In the genomic region with DNA sequence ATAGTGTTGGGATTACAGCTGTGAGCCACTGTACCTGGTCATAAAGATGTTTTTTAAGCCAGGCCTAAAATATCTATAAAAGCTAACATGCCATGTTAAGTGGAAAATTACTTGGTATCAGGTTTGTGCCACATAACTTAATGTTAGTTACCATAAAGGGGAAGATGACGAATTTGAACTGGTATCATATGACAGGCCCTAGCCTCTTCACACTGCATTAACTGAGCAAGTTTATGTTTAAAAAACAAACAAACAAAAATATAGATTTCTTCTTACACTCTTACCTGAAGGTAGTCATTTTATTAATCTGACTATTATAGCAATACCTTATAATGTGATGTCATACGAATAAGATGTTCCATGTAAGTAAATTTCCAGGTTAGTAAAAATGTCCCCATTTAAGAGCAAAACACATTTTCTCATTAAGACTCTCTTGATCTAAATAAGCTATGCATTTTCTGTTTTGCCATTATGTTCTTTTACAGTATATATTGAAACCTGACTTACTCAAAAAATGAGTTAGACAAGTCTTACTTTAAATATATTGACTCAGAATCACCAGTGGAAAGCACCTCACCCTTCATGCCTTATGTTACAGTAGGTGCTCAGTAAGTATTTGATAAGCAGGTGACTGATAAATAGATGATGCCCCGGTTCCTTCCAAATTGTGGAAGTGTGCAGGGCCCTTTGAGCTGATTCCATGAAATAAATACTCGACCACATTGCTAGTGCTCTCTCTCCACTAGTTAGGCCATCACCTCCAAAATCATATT, we compare ENCODE assay signal across 1 cellular context.
TF ChIP-seq lines count a peak whose summit lies in the region.

No MANE protein-coding gene starts in this region.

TF ChIP-seq in HEK293, 187 proteins besides CTCF, POLR2A, EP300 and RAD21 (continued from another document):
- TF ChIP-seq, protein P1, sequence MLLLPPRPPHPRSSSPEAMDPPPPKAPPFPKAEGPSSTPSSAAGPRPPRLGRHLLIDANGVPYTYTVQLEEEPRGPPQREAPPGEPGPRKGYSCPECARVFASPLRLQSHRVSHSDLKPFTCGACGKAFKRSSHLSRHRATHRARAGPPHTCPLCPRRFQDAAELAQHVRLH (tag by site-specific recombination; IDR thresholded peaks at IDR 0.05), result no peak
- TF ChIP-seq HOXC10 (CRISPR knock-in tag; IDR thresholded peaks at IDR 0.05), result no peak
- no peak for TF ChIP-seq ZBTB21 (tag by site-specific recombination; IDR thresholded peaks at IDR 0.05)
- TF ChIP-seq ZNF23 (tag by site-specific recombination; IDR thresholded peaks at IDR 0.05; ENCODE audit: borderline replicate concordance), result no peak
- no peak for TF ChIP-seq HOXD13 (CRISPR knock-in tag; IDR thresholded peaks at IDR 0.05; ENCODE audit: borderline replicate concordance)
- TF ChIP-seq OSR2 (tag by site-specific recombination; IDR thresholded peaks at IDR 0.05), result peak; percentile 77
- TF ChIP-seq FEZF1 (tag by site-specific recombination; IDR thresholded peaks at IDR 0.05), result peak; percentile 52
- TF ChIP-seq KLF10 (tag by site-specific recombination; IDR thresholded peaks at IDR 0.05), result no peak
- TF ChIP-seq ZSCAN23 (tag by site-specific recombination; IDR thresholded peaks at IDR 0.05), result no peak
- TF ChIP-seq, protein P2, sequence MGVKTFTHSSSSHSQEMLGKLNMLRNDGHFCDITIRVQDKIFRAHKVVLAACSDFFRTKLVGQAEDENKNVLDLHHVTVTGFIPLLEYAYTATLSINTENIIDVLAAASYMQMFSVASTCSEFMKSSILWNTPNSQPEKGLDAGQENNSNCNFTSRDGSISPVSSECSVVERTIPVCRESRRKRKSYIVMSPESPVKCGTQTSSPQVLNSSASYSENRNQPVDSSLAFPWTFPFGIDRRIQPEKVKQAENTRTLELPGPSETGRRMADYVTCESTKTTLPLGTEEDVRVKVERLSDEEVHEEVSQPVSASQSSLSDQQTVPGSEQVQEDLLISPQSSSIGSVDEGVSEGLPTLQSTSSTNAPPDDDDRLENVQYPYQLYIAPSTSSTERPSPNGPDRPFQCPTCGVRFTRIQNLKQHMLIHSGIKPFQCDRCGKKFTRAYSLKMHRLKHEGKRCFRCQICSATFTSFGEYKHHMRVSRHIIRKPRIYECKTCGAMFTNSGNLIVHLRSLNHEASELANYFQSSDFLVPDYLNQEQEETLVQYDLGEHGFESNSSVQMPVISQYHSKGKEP (tag by site-specific recombination; IDR thresholded peaks at IDR 0.05), result peak; percentile 47; the same call in 1 of the 2 replicates
- no peak for TF ChIP-seq WT1 (tag by site-specific recombination; IDR thresholded peaks at IDR 0.05)
- no peak for TF ChIP-seq ZNF561 (tag by site-specific recombination; IDR thresholded peaks at IDR 0.05; ENCODE audit: borderline replicate concordance)
- TF ChIP-seq ZNF146 (tag by site-specific recombination; IDR thresholded peaks at IDR 0.05), result no peak
- no peak for TF ChIP-seq ZFP69B (tag by site-specific recombination; IDR thresholded peaks at IDR 0.05)
- no peak for TF ChIP-seq GFI1B (tag by site-specific recombination; IDR thresholded peaks at IDR 0.05)
- TF ChIP-seq ZNF677 (tag by site-specific recombination; IDR thresholded peaks at IDR 0.05), result no peak
- TF ChIP-seq, protein P3, sequence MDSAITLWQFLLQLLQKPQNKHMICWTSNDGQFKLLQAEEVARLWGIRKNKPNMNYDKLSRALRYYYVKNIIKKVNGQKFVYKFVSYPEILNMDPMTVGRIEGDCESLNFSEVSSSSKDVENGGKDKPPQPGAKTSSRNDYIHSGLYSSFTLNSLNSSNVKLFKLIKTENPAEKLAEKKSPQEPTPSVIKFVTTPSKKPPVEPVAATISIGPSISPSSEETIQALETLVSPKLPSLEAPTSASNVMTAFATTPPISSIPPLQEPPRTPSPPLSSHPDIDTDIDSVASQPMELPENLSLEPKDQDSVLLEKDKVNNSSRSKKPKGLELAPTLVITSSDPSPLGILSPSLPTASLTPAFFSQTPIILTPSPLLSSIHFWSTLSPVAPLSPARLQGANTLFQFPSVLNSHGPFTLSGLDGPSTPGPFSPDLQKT (IDR thresholded peaks at IDR 0.05; ENCODE audit: borderline replicate concordance, low read depth, low read length), result no peak
- peak; percentile 41; the same call in 1 of the 2 replicates for TF ChIP-seq ZEB2 (tag by site-specific recombination; IDR thresholded peaks at IDR 0.05)
- TF ChIP-seq ZNF174 (tag by site-specific recombination; IDR thresholded peaks at IDR 0.05), result no peak
- TF ChIP-seq, protein P4, sequence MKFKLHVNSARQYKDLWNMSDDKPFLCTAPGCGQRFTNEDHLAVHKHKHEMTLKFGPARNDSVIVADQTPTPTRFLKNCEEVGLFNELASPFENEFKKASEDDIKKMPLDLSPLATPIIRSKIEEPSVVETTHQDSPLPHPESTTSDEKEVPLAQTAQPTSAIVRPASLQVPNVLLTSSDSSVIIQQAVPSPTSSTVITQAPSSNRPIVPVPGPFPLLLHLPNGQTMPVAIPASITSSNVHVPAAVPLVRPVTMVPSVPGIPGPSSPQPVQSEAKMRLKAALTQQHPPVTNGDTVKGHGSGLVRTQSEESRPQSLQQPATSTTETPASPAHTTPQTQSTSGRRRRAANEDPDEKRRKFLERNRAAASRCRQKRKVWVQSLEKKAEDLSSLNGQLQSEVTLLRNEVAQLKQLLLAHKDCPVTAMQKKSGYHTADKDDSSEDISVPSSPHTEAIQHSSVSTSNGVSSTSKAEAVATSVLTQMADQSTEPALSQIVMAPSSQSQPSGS (tag by site-specific recombination; IDR thresholded peaks at IDR 0.05; ENCODE audit: low read depth), result peak; percentile 68
- TF ChIP-seq, protein P5, sequence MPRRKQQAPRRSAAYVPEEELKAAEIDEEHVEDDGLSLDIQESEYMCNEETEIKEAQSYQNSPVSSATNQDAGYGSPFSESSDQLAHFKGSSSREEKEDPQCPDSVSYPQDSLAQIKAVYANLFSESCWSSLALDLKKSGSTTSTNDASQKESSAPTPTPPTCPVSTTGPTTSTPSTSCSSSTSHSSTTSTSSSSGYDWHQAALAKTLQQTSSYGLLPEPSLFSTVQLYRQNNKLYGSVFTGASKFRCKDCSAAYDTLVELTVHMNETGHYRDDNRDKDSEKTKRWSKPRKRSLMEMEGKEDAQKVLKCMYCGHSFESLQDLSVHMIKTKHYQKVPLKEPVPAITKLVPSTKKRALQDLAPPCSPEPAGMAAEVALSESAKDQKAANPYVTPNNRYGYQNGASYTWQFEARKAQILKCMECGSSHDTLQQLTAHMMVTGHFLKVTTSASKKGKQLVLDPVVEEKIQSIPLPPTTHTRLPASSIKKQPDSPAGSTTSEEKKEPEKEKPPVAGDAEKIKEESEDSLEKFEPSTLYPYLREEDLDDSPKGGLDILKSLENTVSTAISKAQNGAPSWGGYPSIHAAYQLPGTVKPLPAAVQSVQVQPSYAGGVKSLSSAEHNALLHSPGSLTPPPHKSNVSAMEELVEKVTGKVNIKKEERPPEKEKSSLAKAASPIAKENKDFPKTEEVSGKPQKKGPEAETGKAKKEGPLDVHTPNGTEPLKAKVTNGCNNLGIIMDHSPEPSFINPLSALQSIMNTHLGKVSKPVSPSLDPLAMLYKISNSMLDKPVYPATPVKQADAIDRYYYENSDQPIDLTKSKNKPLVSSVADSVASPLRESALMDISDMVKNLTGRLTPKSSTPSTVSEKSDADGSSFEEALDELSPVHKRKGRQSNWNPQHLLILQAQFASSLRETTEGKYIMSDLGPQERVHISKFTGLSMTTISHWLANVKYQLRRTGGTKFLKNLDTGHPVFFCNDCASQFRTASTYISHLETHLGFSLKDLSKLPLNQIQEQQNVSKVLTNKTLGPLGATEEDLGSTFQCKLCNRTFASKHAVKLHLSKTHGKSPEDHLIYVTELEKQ (tag by site-specific recombination; IDR thresholded peaks at IDR 0.05; ENCODE audit: borderline replicate concordance), result peak; percentile 31; the same call in 1 of the 2 replicates
- peak; percentile 44; the same call in 1 of the 2 replicates for TF ChIP-seq ZNF664 (tag by site-specific recombination; IDR thresholded peaks at IDR 0.05)
- TF ChIP-seq, protein P6, sequence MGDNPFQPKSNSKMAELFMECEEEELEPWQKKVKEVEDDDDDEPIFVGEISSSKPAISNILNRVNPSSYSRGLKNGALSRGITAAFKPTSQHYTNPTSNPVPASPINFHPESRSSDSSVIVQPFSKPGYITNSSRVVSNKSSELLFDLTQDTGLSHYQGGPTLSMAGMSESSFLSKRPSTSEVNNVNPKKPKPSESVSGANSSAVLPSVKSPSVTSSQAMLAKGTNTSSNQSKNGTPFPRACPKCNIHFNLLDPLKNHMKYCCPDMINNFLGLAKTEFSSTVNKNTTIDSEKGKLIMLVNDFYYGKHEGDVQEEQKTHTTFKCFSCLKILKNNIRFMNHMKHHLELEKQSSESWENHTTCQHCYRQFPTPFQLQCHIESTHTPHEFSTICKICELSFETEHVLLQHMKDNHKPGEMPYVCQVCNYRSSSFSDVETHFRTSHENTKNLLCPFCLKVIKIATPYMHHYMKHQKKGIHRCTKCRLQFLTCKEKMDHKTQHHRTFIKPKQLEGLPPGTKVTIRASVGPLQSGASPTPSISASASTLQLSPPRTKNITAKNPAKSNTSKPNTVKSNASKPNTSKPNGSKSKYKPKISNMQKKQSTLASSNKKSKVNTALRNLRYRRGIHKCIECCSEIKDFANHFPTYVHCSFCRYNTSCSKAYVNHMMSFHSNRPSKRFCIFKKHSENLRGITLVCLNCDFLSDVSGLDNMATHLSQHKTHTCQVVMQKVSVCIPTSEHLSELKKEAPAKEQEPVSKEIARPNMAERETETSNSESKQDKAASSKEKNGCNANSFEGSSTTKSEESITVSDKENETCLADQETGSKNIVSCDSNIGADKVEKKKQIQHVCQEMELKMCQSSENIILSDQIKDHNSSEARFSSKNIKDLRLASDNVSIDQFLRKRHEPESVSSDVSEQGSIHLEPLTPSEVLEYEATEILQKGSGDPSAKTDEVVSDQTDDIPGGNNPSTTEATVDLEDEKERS (tag by site-specific recombination; IDR thresholded peaks at IDR 0.05), result no peak
- TF ChIP-seq, protein P7, sequence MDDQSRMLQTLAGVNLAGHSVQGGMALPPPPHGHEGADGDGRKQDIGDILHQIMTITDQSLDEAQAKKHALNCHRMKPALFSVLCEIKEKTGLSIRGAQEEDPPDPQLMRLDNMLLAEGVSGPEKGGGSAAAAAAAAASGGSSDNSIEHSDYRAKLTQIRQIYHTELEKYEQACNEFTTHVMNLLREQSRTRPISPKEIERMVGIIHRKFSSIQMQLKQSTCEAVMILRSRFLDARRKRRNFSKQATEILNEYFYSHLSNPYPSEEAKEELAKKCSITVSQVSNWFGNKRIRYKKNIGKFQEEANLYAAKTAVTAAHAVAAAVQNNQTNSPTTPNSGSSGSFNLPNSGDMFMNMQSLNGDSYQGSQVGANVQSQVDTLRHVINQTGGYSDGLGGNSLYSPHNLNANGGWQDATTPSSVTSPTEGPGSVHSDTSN (CRISPR knock-in tag; IDR thresholded peaks at IDR 0.05), result no peak
- 0 out of 2 replicates have a peak, but pooled peaks have one; percentile 65 for TF ChIP-seq BCL11A (tag by site-specific recombination; IDR thresholded peaks at IDR 0.05; ENCODE audit: low read depth)
- peak; percentile 73 for TF ChIP-seq SP7 (tag by site-specific recombination; IDR thresholded peaks at IDR 0.05)
- TF ChIP-seq IKZF3 (tag by site-specific recombination; IDR thresholded peaks at IDR 0.05), result no peak
- TF ChIP-seq ZNF426 (tag by site-specific recombination; IDR thresholded peaks at IDR 0.05), result no peak
- no peak for TF ChIP-seq ZSCAN30 (tag by site-specific recombination; IDR thresholded peaks at IDR 0.05)
- no peak for TF ChIP-seq ZNF140 (tag by site-specific recombination; IDR thresholded peaks at IDR 0.05)
- TF ChIP-seq, protein P8, sequence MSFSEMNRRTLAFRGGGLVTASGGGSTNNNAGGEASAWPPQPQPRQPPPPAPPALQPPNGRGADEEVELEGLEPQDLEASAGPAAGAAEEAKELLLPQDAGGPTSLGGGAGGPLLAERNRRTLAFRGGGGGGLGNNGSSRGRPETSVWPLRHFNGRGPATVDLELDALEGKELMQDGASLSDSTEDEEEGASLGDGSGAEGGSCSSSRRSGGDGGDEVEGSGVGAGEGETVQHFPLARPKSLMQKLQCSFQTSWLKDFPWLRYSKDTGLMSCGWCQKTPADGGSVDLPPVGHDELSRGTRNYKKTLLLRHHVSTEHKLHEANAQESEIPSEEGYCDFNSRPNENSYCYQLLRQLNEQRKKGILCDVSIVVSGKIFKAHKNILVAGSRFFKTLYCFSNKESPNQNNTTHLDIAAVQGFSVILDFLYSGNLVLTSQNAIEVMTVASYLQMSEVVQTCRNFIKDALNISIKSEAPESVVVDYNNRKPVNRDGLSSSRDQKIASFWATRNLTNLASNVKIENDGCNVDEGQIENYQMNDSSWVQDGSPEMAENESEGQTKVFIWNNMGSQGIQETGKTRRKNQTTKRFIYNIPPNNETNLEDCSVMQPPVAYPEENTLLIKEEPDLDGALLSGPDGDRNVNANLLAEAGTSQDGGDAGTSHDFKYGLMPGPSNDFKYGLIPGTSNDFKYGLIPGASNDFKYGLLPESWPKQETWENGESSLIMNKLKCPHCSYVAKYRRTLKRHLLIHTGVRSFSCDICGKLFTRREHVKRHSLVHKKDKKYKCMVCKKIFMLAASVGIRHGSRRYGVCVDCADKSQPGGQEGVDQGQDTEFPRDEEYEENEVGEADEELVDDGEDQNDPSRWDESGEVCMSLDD (tag by site-specific recombination; IDR thresholded peaks at IDR 0.05), result no peak
- TF ChIP-seq, protein P9, sequence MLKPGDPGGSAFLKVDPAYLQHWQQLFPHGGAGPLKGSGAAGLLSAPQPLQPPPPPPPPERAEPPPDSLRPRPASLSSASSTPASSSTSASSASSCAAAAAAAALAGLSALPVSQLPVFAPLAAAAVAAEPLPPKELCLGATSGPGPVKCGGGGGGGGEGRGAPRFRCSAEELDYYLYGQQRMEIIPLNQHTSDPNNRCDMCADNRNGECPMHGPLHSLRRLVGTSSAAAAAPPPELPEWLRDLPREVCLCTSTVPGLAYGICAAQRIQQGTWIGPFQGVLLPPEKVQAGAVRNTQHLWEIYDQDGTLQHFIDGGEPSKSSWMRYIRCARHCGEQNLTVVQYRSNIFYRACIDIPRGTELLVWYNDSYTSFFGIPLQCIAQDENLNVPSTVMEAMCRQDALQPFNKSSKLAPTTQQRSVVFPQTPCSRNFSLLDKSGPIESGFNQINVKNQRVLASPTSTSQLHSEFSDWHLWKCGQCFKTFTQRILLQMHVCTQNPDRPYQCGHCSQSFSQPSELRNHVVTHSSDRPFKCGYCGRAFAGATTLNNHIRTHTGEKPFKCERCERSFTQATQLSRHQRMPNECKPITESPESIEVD (tag by site-specific recombination; IDR thresholded peaks at IDR 0.05), result peak; percentile 75
- no peak for TF ChIP-seq ZNF423 (tag by site-specific recombination; IDR thresholded peaks at IDR 0.05)
- TF ChIP-seq ZNF843 (tag by site-specific recombination; IDR thresholded peaks at IDR 0.05), result peak; percentile 51; the same call in 1 of the 2 replicates
- no peak for TF ChIP-seq ZNF623 (tag by site-specific recombination; IDR thresholded peaks at IDR 0.05)
- TF ChIP-seq ZNF707 (tag by site-specific recombination; IDR thresholded peaks at IDR 0.05), result no peak
